In the genomic region with DNA sequence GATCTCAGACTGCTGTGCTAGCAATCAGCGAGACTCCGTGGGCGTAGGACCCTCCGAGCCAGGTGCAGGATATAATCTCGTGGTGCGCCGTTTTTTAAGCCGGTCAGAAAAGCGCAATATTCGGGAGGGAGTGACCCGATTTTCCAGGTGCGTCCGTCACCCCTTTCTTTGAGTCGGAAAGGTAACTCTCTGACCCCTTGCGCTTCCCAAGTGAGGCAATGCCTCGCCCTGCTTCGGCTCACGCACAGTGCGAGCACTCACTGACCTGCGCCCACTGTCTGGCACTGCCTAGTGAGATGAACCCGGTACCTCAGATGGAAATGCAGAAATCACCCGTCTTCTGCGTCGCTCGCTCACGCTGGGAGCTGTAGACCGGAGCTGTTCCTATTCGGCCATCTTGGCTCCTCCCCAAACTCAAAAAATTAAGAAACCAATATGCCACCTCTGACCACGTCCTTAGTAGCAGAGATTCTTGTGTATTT, we compare ENCODE assay signal across 8 cellular contexts. TPM values are rescaled to one million over a fixed set of nuclear protein-coding genes. Genes with fewer than 3 reads are reported as not detected.
DNase-seq lines count a peak whose midpoint lies in the region; TF ChIP-seq lines count a peak whose summit lies in the region.
"Not testable (repeated sequence)": the region's sequence is repeated elsewhere in the genome, so short reads cannot be mapped to it uniquely, and the experiment has no call there.
"Had no signal": no experiment of that assay in that cellular context is flagged by ENCODE, and none has a peak within 500 bp of the region (broad histone marks: within the 10 kb centered on the region; RNA-seq: fewer than 3 reads in every experiment).

No MANE protein-coding gene starts in this region.

- H3K9me3 Mint-ChIP-seq in endodermal cell: peaks cover 15% of the 10 kb centered on the region
- H3K9me3 Mint-ChIP-seq in neural progenitor cell: not testable (repeated sequence)

- 93 to 100% methylated on average over 5 to 25 of the region's 29 CpGs for WGBS in endodermal cell (ENCODE audit: insufficient coverage in 1 of 2, insufficient read length in 1 of 2), 2 experiments

- TF ChIP-seq CTCF in endodermal cell (conservative IDR thresholded peaks at IDR 0.05); neural progenitor cell (IDR thresholded peaks at IDR 0.05): not testable (repeated sequence)

- DNase-seq in NCI-H460 (ENCODE audit: extremely low read depth, low read depth) (peak; percentile 6), SK-MEL-5 (ENCODE audit: low read depth, low spot score) (peak; percentile 5), endodermal cell (peak; percentile 51)
- not testable (repeated sequence) for DNase-seq in neural progenitor cell (ENCODE audit: low spot score)

- H3K4me2 ChIP-seq in neural progenitor cell: not testable (repeated sequence)

- peak overlapping the region; percentile 50 for H2AFZ ChIP-seq in neural progenitor cell (replicated peaks)

- peak overlapping the region; percentile 48 for H3K27ac Mint-ChIP-seq in endodermal cell
- not testable (repeated sequence) for H3K27ac Mint-ChIP-seq in neural progenitor cell

- H3K4me3 Mint-ChIP-seq in endodermal cell: peak overlapping the region; percentile 26
- not testable (repeated sequence) for H3K4me3 Mint-ChIP-seq in neural progenitor cell

- H3K4me1 Mint-ChIP-seq in endodermal cell, neural progenitor cell: not testable (repeated sequence)

- H3K27ac ChIP-seq in HUES48 (ENCODE audit: low read depth, low read length); endodermal cell (ENCODE audit: low read depth, low read length); neural progenitor cell: not testable (repeated sequence)

- not testable (repeated sequence) for H3K27me3 Mint-ChIP-seq in endodermal cell (ENCODE audit: insufficient read depth); neural progenitor cell (ENCODE audit: insufficient read depth, low read depth)

- in situ Hi-C loops in SK-MEL-5 (cut with HindIII; ENCODE audit: low pct_unique_long_range_greater_than_20kb, low sequenced_read_pairs): not testable (repeated sequence)

- H3K9me3 ChIP-seq in ES-I3 (ENCODE audit: control insufficient read depth, insufficient read depth, low read length); HUES48 (ENCODE audit: control insufficient read depth, insufficient read depth, low read length); endodermal cell (ENCODE audit: control insufficient read depth, low read length); iPS-15b (ENCODE audit: control insufficient read depth, insufficient read depth, low read length); neural progenitor cell (ENCODE audit: low read depth): not testable (repeated sequence)

- peaks cover 11% of the 10 kb centered on the region for H3K36me3 Mint-ChIP-seq in endodermal cell (ENCODE audit: low read depth)
- not testable (repeated sequence) for H3K36me3 Mint-ChIP-seq in neural progenitor cell

- H3K27me3 ChIP-seq in HUES48 (ENCODE audit: control insufficient read depth, insufficient read depth, low read length); endodermal cell (ENCODE audit: control insufficient read depth, insufficient read depth, low read length, poor library complexity, severe bottlenecking); iPS-15b (ENCODE audit: control insufficient read depth, insufficient read depth, low read length); neural progenitor cell: not testable (repeated sequence)

- H3K9ac ChIP-seq in ES-I3 (ENCODE audit: low read depth, low read length) (peak overlapping the region; percentile 54), HUES48 (ENCODE audit: low read depth, low read length) (peak overlapping the region; percentile 40; the same call in 1 of the 2 replicates)
- H3K9ac ChIP-seq in endodermal cell (ENCODE audit: extremely low read depth, low read length, poor library complexity, severe bottlenecking); iPS-15b (ENCODE audit: low read depth, low read length); neural progenitor cell: not testable (repeated sequence)

- not testable (repeated sequence) for H4K20me1 ChIP-seq in neural progenitor cell (ENCODE audit: low read depth)

- H3K79me2 ChIP-seq in neural progenitor cell (ENCODE audit: low read depth): not testable (repeated sequence)

- not testable (repeated sequence) for H3K36me3 ChIP-seq in ES-I3 (ENCODE audit: insufficient read depth, low read length); HUES48 (ENCODE audit: control insufficient read depth, insufficient read depth, low read length); endodermal cell (ENCODE audit: control insufficient read depth, insufficient read depth, low read length); iPS-15b (ENCODE audit: control insufficient read depth, insufficient read depth, low read length); neural progenitor cell

- H3K4me3 ChIP-seq in HUES48 (ENCODE audit: low read depth, low read length) (peak overlapping the region; percentile 39; the same call in 1 of the 2 replicates), iPS-15b (ENCODE audit: low read depth, low read length) (peak overlapping the region; percentile 26)
- H3K4me3 ChIP-seq in endodermal cell (ENCODE audit: low read length); neural progenitor cell: not testable (repeated sequence)

- H3K4me1 ChIP-seq in ES-I3 (ENCODE audit: insufficient read depth, low read length); HUES48 (ENCODE audit: control insufficient read depth, insufficient read depth, low read length); endodermal cell (ENCODE audit: control insufficient read depth, insufficient read depth, low read length); iPS-15b (ENCODE audit: control insufficient read depth, insufficient read depth, low read length); neural progenitor cell: not testable (repeated sequence)

- not testable (repeated sequence) for H3F3A ChIP-seq in neural progenitor cell (ENCODE audit: low read depth)

RNA-seq across cellular contexts. Expression of a gene that starts 29.8 kb away (rescaled TPM):
- total RNA-seq in NCI-H460 (2014; rRNA removed; shearing (Covaris generic)): 0.23 and 1.4 TPM in 2 replicates
- polyA plus RNA-seq in NCI-H460 (2014; cell fraction: nucleus; rRNA removed): 0.08 and 0.35 TPM in 2 replicates
- total RNA-seq in SK-MEL-5 (2014; rRNA removed; shearing (Covaris generic)): 0.51 and 1.4 TPM in 2 replicates
- 0.45 and 0.49 TPM in 2 replicates for polyA plus RNA-seq in SK-MEL-5 (2015; cell fraction: cytosol; rRNA removed)
- polyA plus RNA-seq in SK-MEL-5 (2015; cell fraction: nucleus; rRNA removed): 2.6 and 3.8 TPM in 2 replicates
- 1 to 10 TPM; 4.4 to 5.4 TPM for total RNA-seq in endodermal cell
- 0.18 TPM for polyA plus RNA-seq in endodermal cell (2013, experiment 1 of 2)
- 0.21 TPM for polyA plus RNA-seq in endodermal cell (2013, experiment 2 of 2)
- total RNA-seq in neural progenitor cell (ENCODE audit: low replicate concordance): 0.49 and 0.53 TPM in 2 replicates
- polyA plus RNA-seq: IMR-90 had no signal
